ENCODE assay signal across 1 cellular context in genomic region chr12:53379389-53380103, GRCh38.
TF ChIP-seq lines count a peak whose summit lies in the region.

No MANE protein-coding gene starts in this region.

TF ChIP-seq in A549, 52 proteins besides CTCF, POLR2A, EP300 and RAD21 (continued from another document):
- TF ChIP-seq, protein P1, sequence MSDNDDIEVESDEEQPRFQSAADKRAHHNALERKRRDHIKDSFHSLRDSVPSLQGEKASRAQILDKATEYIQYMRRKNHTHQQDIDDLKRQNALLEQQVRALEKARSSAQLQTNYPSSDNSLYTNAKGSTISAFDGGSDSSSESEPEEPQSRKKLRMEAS (IDR thresholded peaks at IDR 0.05): peak; percentile 63
- TF ChIP-seq HOXB13 (CRISPR knock-in tag; IDR thresholded peaks at IDR 0.05; ENCODE audit: low read depth): no peak
- peak; percentile 62 for TF ChIP-seq CHD2 (IDR thresholded peaks at IDR 0.05; ENCODE audit: low read length, partially characterized antibody)
- no peak for TF ChIP-seq MAFK (IDR thresholded peaks at IDR 0.05; ENCODE audit: partially characterized antibody)
- peak; percentile 81 for TF ChIP-seq RFX5 (IDR thresholded peaks at IDR 0.05)
